14 cellular contexts compared by ENCODE assay signal in the genomic region with DNA sequence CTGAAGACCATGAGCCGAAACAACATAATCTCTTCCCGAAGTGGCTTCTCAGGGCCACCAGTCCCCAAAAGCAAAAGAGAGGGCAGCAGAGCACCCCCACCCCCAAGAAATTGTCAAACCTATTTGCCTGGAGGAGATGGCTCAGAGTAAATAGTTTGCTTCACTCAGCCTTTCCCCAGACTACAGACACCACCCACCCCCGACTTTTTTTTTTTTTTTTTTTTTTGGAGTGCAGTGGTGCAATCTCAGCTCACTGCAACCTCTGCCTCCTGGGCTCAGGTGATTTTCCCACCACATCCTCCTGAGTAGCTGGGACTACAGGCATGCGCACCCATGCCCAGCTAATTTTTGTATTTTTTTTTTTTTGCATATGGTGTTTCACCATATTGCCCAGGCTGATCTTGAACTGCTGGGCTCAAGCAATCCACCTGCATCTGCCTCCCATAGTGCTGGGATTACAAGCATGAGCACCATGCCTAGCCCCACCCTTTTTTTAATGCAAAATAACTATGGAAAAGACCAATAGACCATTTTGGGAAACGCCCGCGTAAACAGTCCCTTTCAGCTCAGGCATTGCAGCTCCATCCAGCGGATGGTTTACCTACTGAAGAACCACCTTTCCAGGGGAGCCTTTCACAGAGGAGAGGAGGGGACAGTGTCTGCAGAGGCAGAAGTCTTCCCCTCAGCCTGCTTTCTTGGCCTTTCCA. TPM values are rescaled to one million over a fixed set of nuclear protein-coding genes. Genes with fewer than 3 reads are reported as not detected.
DNase-seq lines count a peak whose midpoint lies in the region; ATAC-seq, FAIRE-seq and TF ChIP-seq lines count a peak whose summit lies in the region.
"Had no signal": no experiment of that assay in that cellular context is flagged by ENCODE, and none has a peak within 500 bp of the region (broad histone marks: within the 10 kb centered on the region; RNA-seq: fewer than 3 reads in every experiment).

No MANE protein-coding gene starts in this region.

- no peak for TF ChIP-seq POLR2A in IMR-90 (IDR thresholded peaks at IDR 0.05; ENCODE audit: low read depth, low read length)
- no peak for TF ChIP-seq POLR2A in tibial nerve (IDR thresholded peaks at IDR 0.05)

- no peak for TF ChIP-seq EP300 in tibial nerve (IDR thresholded peaks at IDR 0.05)

- no peak overlapping the region for H2BK120ac ChIP-seq in IMR-90 (ENCODE audit: low read depth, low read length)

- intact Hi-C loops in IMR-90 (cut with micrococcal nuclease) = no loop called here

- FAIRE-seq in astrocyte (lab: Jason Lieb, UNC) = no peak
- FAIRE-seq in D721Med (lab: Jason Lieb, UNC) = no peak
- FAIRE-seq: TTC549 had no signal

- H3K27me3 Mint-ChIP-seq in astrocyte (ENCODE audit: low read depth, unreplicated experiment) = no peaks in the 10 kb centered on the region
- H3K27me3 Mint-ChIP-seq: central memory CD8-positive, alpha-beta T cell had no signal

- no peak for TF ChIP-seq RAD21 in IMR-90 (IDR thresholded peaks at IDR 0.05; ENCODE audit: low read length)
- TF ChIP-seq RAD21 in liver (IDR thresholded peaks at IDR 0.05) = no peak

- peak overlapping the region; percentile 65 for H3K14ac ChIP-seq in IMR-90 (replicated peaks; ENCODE audit: low read depth, low read length)

- peaks cover 73% of the 10 kb centered on the region for H3K4me1 Mint-ChIP-seq in astrocyte (ENCODE audit: low read depth, unreplicated experiment)

- H2AK9ac ChIP-seq in IMR-90 (replicated peaks; ENCODE audit: low read depth, low read length, poor library complexity) = peak overlapping the region; percentile 83

- H3K4me3 ChIP-seq in IMR-90 (ENCODE audit: insufficient read depth, low read depth, low read length) = no peak overlapping the region
- no peak overlapping the region for H3K4me3 ChIP-seq in astrocyte (ENCODE audit: insufficient read depth, low read depth, low read length)
- no peak overlapping the region for H3K4me3 ChIP-seq in liver (ENCODE audit: low read depth in 1 of 3, low read length in 3 of 3)
- no peak overlapping the region for H3K4me3 ChIP-seq in tibial nerve

- H3K9ac ChIP-seq in IMR-90 (ENCODE audit: low read depth, low read length) (peak overlapping the region; percentile 21; the same call in 1 of the 2 replicates), astrocyte (ENCODE audit: low read length) (peak overlapping the region; percentile 84), liver (ENCODE audit: low read depth in 1 of 2, low read length in 2 of 2) (no peak overlapping the region)

- H3K9me1 ChIP-seq in IMR-90 (ENCODE audit: insufficient read depth, low read length) = peaks cover 69% of the 10 kb centered on the region

- 100% methylated on average over 1 of the region's 8 CpGs; no CpG with 5 or more reads in 1 of the 2 experiments for WGBS in IMR-90 (ENCODE audit: extremely low coverage in 2 of 2, insufficient read length in 1 of 2), 2 experiments
- 75% methylated on average over 8 of the region's 8 CpGs for WGBS in liver
- WGBS in tibial nerve, 2 donors = 77 to 83% methylated on average over 8 of the region's 8 CpGs

- H3K27ac ChIP-seq in IMR-90 (ENCODE audit: insufficient read depth, low read length) (peak overlapping the region; percentile 61; the same call in 1 of the 2 replicates), astrocyte (ENCODE audit: low read depth, low read length) (peak overlapping the region; percentile 97), liver (ENCODE audit: low read depth in 1 of 2, low read length in 2 of 2) (peak overlapping the region; percentile 15 to 48), tibial nerve (peak overlapping the region in 3 of 4 donors; percentile 61 to 96 (median 94))
- H3K27ac ChIP-seq: epithelial cell of prostate had no signal

- H2BK5ac ChIP-seq in IMR-90 (ENCODE audit: low read depth, low read length, poor library complexity, severe bottlenecking) = peak overlapping the region; percentile 11

- H3K27me3 ChIP-seq in IMR-90 (ENCODE audit: control insufficient read depth, insufficient read depth, low read length) (no peaks in the 10 kb centered on the region), astrocyte (ENCODE audit: insufficient read depth, low read length) (no peaks in the 10 kb centered on the region), liver (ENCODE audit: control insufficient read depth in 4 of 4, insufficient read depth in 4 of 4, low read length in 3 of 4) (no peaks in the 10 kb centered on the region), tibial nerve (no peaks in the 10 kb centered on the region)

- DNase-seq in IMR-90 = no peak
- no peak for DNase-seq in astrocyte (ENCODE audit: low read depth)
- no peak for DNase-seq in tibial nerve (ENCODE audit: low spot score in 2 of 2)
- DNase-seq in GM13977 (ENCODE audit: low spot score) = no peak
- no peak for DNase-seq in D721Med (ENCODE audit: insufficient read length, low spot score)
- DNase-seq: activated naive CD4-positive, alpha-beta T cell; NCI-H146; NCI-H510A treated with DMSO at 0.1 percent for 48 hours; retina had no signal

- H3K4me2 ChIP-seq in IMR-90 (ENCODE audit: low read depth, low read length) (peak overlapping the region; percentile 21; the same call in 1 of the 2 replicates), astrocyte (ENCODE audit: low read length) (peak overlapping the region; percentile 79)

- TF ChIP-seq CTCF in IMR-90 (conservative IDR thresholded peaks at IDR 0.05; ENCODE audit: low read depth, low read length) = no peak
- no peak for TF ChIP-seq CTCF in astrocyte (IDR thresholded peaks at IDR 0.05; ENCODE audit: insufficient read depth, low read depth, low read length)
- no peak for TF ChIP-seq CTCF in liver (IDR thresholded peaks at IDR 0.05; ENCODE audit: low read depth, low read length, missing input control)
- TF ChIP-seq CTCF in tibial nerve (IDR thresholded peaks at IDR 0.05) = no peak
- TF ChIP-seq CTCF in GM13977 (IDR thresholded peaks at IDR 0.05; ENCODE audit: extremely low read depth, insufficient read depth, missing control alignments) = no peak
- TF ChIP-seq CTCF in D721Med (IDR thresholded peaks at IDR 0.05; ENCODE audit: insufficient read depth, missing control alignments) = no peak

- H2AFZ ChIP-seq in IMR-90 (replicated peaks; ENCODE audit: low read length, poor library complexity) (no peak overlapping the region), astrocyte (ENCODE audit: low read depth, low read length) (no peak overlapping the region)

- H4K20me1 ChIP-seq in IMR-90 (ENCODE audit: insufficient read depth, low read length) (peaks cover 100% of the 10 kb centered on the region), astrocyte (ENCODE audit: insufficient read depth, low read length) (peaks cover 84% of the 10 kb centered on the region)

- no peaks in the 10 kb centered on the region for H3K9me3 ChIP-seq in IMR-90 (ENCODE audit: control insufficient read depth, insufficient read depth, low read length)
- H3K9me3 ChIP-seq in astrocyte (ENCODE audit: insufficient read depth, low read depth, low read length) = no peaks in the 10 kb centered on the region
- no peaks in the 10 kb centered on the region for H3K9me3 ChIP-seq in liver (ENCODE audit: control insufficient read depth in 4 of 4, low read length in 3 of 4)
- H3K9me3 ChIP-seq in tibial nerve = no peaks in the 10 kb centered on the region

- H3K36me3 Mint-ChIP-seq in astrocyte (ENCODE audit: low read depth, unreplicated experiment) = peaks cover 4% of the 10 kb centered on the region

- peak overlapping the region; percentile 53; the same call in 1 of the 2 replicates for H3K23ac ChIP-seq in IMR-90 (ENCODE audit: low read depth, low read length)

- H3K4ac ChIP-seq in IMR-90 (ENCODE audit: low read depth, low read length) = peak overlapping the region; percentile 95

- no peak overlapping the region for H4K5ac ChIP-seq in IMR-90 (ENCODE audit: low read depth, low read length)

- ATAC-seq in IMR-90 (ENCODE audit: low read depth) (no peak), GM19023 (IDR thresholded peaks at IDR 0.05; ENCODE audit: unreplicated experiment) (no peak)

- POLR2A ChIA-PET in IMR-90 (lab: Charles Lee; ENCODE audit: unreplicated experiment) = interaction anchor here (0.6 kb wide), 1 partner anchor 66 kb away, joined by 6 read pairs; no protein-coding TSS in a partner anchor

- H3K9me3 Mint-ChIP-seq in astrocyte (ENCODE audit: unreplicated experiment) = no peaks in the 10 kb centered on the region
- H3K9me3 Mint-ChIP-seq: central memory CD8-positive, alpha-beta T cell had no signal

- H3K4me3 Mint-ChIP-seq in astrocyte (ENCODE audit: unreplicated experiment) = no peak overlapping the region
- H3K4me3 Mint-ChIP-seq: central memory CD8-positive, alpha-beta T cell had no signal

- CTCF ChIA-PET in IMR-90 (lab: Yijun Ruan, JAX) = interaction anchor here (0.6 to 0.7 kb wide), 2 partner anchors 45 to 413 kb away, joined by 3 read pairs; no protein-coding TSS in a partner anchor

- no peak overlapping the region for H4K91ac ChIP-seq in IMR-90 (ENCODE audit: insufficient read depth, low read depth, low read length)

- H2BK20ac ChIP-seq in IMR-90 (ENCODE audit: low read depth, low read length) = no peak overlapping the region

- peak overlapping the region; percentile 70 for H2AK5ac ChIP-seq in IMR-90 (ENCODE audit: low read depth, low read length)

- peaks cover 100% of the 10 kb centered on the region for H3K79me2 ChIP-seq in astrocyte (ENCODE audit: insufficient read depth, low read length)

- no peak overlapping the region for H3K18ac ChIP-seq in IMR-90 (ENCODE audit: low read depth, low read length)

- peak overlapping the region in 1 of 2 experiments; percentile 75; a peak in 1 of 4 replicates for H4K8ac ChIP-seq in IMR-90 (ENCODE audit: low read depth in 2 of 2, low read length in 2 of 2)

- H3K4me1 ChIP-seq in IMR-90 (ENCODE audit: control insufficient read depth, insufficient read depth, low read length) (peaks cover 81% of the 10 kb centered on the region), astrocyte (ENCODE audit: insufficient read depth, low read length) (peaks cover 90% of the 10 kb centered on the region), liver (ENCODE audit: control insufficient read depth in 4 of 4, insufficient read depth in 4 of 4, low read length in 3 of 4) (peaks cover 40 to 80% (median 59%) of the 10 kb centered on the region in 4 donors), tibial nerve (peaks cover 2 to 100% (median 100%) of the 10 kb centered on the region in 4 donors)

- no peak overlapping the region for H2BK15ac ChIP-seq in IMR-90 (ENCODE audit: low read depth, low read length)

- in situ Hi-C loops in IMR-90 (cut with MboI; ENCODE audit: low sequenced_read_pairs) = loop anchor here (10.0 kb wide), 1 partner anchor 1034 kb away; no protein-coding TSS in a partner anchor
- in situ Hi-C loops in GM13977 (cut with MboI; ENCODE audit: low pct_unique_long_range_greater_than_20kb, low sequenced_read_pairs, unreplicated experiment) = no loop called here

- H3K36me3 ChIP-seq in IMR-90 (ENCODE audit: control insufficient read depth, insufficient read depth, low read length) (no peaks in the 10 kb centered on the region; the same call in 1 of the 2 replicates), astrocyte (ENCODE audit: insufficient read depth, low read length) (no peaks in the 10 kb centered on the region), liver (ENCODE audit: control insufficient read depth in 4 of 4, insufficient read depth in 3 of 4, low read depth in 1 of 4, low read length in 3 of 4) (no peaks in the 10 kb centered on the region), tibial nerve (no peaks in the 10 kb centered on the region)

- dilution Hi-C loops in IMR-90 (cut with HindIII; ENCODE audit: low sequenced_read_pairs, unreplicated experiment) = no loop called here

- H3K27ac Mint-ChIP-seq in astrocyte (ENCODE audit: unreplicated experiment) = peak overlapping the region; percentile 92

- H3K56ac ChIP-seq in IMR-90 (ENCODE audit: extremely low read depth, insufficient read depth, low read length) = no peak overlapping the region

- peaks cover 20 to 91% of the 10 kb centered on the region in 2 experiments for H3K79me1 ChIP-seq in IMR-90 (ENCODE audit: low read depth in 1 of 2, low read length in 2 of 2)

- BruUV-seq in IMR-90 (replicated peaks; lab: Mats Ljungman, UMichigan) = no TSS peak

RNA-seq across cellular contexts. Expression of gene ZMIZ1, which starts 9.8 kb away (rescaled TPM):
- total RNA-seq in IMR-90 (2012; rRNA removed) (6.6 and 6.7 TPM in 2 replicates), astrocyte (45.5 and 49.7 TPM in 2 replicates), liver (10 to 100 TPM; 11.2 to 19.1 TPM), tibial nerve (10 to 100 TPM; 65.5 to 88.2 (median 69.3) TPM)
- polyA plus RNA-seq in IMR-90 (2012; rRNA removed) (43.2 and 48.7 TPM in 2 replicates), liver (1 to 10 TPM; 3.9 to 8.4 TPM)
- polyA plus RNA-seq in IMR-90 (2012; cell fraction: cytosol; rRNA removed) = 39.5 and 51.2 TPM in 2 replicates
- 57.0 and 113 TPM in 2 replicates for polyA plus RNA-seq in IMR-90 (2012; cell fraction: nucleus; rRNA removed; ENCODE audit: low replicate concordance)

Comparison
In these comparisons a context has a peak if more than half of its experiments do, and no peak if none do; other contexts are left out.
1. H3K27ac ChIP-seq: peak in every context shown above with its lines; median percentile 97 in astrocyte; 94 in tibial nerve; 61 in IMR-90; 32 in liver.
2. H3K9ac ChIP-seq: peak in IMR-90 (single experiment) and astrocyte (single experiment); none in liver (0 of 2).